ENCODE assay signal across 8 cellular contexts in the genomic region with DNA sequence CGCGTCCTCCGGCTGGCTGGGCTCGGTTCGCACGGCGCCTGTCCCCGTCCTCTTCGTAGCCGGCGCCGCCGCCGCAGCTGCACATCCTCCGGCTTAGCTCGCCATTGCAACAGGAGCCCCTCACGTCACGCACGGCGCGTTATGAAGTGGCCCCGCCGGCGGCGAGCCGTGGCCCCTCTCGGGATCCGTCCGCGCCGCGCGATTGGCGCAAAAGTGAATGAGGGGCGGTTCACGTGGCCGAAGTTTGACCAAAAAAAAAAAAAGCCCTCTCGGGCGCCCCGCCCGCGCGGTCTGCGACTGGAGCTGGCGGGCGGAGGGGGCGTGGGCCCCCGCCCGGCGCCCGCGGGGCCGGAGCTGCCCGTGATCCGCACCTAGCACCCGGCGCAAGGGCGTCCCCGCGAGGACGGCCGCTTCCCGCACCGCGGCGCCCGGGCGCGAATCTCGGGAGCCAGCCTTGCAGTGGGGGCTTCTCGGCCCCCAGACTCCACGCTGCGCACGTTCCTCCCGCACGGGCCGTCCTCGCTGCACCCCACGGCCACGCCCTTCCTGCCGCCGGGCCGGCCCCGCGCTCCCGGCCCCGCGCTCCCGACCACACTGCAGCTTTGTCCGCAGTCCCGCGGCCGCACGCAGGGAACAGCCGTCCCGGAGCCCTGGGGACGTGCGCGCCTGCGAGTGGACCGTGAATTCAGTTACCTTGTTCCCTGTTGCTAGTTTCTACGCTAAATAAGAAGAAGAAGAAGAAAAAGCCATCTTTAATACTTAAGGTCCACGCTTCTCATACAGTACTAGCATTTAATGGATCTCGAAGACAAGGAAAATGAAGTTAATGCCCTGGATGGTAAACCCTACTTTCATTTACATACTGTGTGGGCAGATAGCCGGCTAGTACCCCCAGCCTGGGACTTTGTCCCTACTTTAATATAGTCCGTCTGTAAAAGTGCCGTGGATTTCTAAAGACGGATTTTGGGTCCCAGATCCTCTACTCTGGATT. TPM values are rescaled to one million over a fixed set of nuclear protein-coding genes. Genes with fewer than 3 reads are reported as not detected.
DNase-seq lines count a peak whose midpoint lies in the region; ATAC-seq and TF ChIP-seq lines count a peak whose summit lies in the region.

A gene with protein sequence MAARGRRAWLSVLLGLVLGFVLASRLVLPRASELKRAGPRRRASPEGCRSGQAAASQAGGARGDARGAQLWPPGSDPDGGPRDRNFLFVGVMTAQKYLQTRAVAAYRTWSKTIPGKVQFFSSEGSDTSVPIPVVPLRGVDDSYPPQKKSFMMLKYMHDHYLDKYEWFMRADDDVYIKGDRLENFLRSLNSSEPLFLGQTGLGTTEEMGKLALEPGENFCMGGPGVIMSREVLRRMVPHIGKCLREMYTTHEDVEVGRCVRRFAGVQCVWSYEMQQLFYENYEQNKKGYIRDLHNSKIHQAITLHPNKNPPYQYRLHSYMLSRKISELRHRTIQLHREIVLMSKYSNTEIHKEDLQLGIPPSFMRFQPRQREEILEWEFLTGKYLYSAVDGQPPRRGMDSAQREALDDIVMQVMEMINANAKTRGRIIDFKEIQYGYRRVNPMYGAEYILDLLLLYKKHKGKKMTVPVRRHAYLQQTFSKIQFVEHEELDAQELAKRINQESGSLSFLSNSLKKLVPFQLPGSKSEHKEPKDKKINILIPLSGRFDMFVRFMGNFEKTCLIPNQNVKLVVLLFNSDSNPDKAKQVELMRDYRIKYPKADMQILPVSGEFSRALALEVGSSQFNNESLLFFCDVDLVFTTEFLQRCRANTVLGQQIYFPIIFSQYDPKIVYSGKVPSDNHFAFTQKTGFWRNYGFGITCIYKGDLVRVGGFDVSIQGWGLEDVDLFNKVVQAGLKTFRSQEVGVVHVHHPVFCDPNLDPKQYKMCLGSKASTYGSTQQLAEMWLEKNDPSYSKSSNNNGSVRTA (minus strand): TSS at position 219 of the 991 bp plus-strand sequence. CDS start 592 bp downstream, outside the sequence.

- H3K79me2 ChIP-seq in SU-DHL-6 (ENCODE audit: insufficient read depth, low read length) (peaks cover 24% of the 10 kb centered on the region), parathyroid adenoma (peaks cover 19% of the 10 kb centered on the region)

- peaks cover 54% of the 10 kb centered on the region for H3K4me1 Mint-ChIP-seq in activated naive CD8-positive, alpha-beta T cell treated with anti-CD3 and anti-CD28 coated beads, Interleukin-2, amount 10 ng/mL, durations not matched to agents 7 days and 5 days

- no peaks in the 10 kb centered on the region for H3K9me2 ChIP-seq in SU-DHL-6 (replicated peaks; ENCODE audit: insufficient read depth, low read length)

- H3K27ac ChIP-seq in SU-DHL-6 (ENCODE audit: low read depth, low read length) (no peak within 1 kb of the TSS; the same call in 1 of the 2 replicates), parathyroid adenoma (peak within 1 kb of the TSS; percentile 56), tibial artery (peak within 1 kb of the TSS; percentile 80 to 82)

- 0 out of 2 replicates have a peak, but pooled peaks cover 4% of the 10 kb centered on the region for H4K20me1 ChIP-seq in SU-DHL-6 (ENCODE audit: low read depth, low read length)

- H3K9me3 ChIP-seq in HAP-1 = no peaks in the 10 kb centered on the region
- no peaks in the 10 kb centered on the region for H3K9me3 ChIP-seq in MG63
- no peaks in the 10 kb centered on the region for H3K9me3 ChIP-seq in SU-DHL-6 (ENCODE audit: insufficient read depth, low read length)
- H3K9me3 ChIP-seq in parathyroid adenoma (ENCODE audit: control insufficient read depth, low read length) = no peaks in the 10 kb centered on the region
- no peaks in the 10 kb centered on the region for H3K9me3 ChIP-seq in tibial artery

- H3F3A ChIP-seq in SU-DHL-6 (ENCODE audit: insufficient read depth) = peaks cover 11% of the 10 kb centered on the region

- H3K27ac Mint-ChIP-seq in activated naive CD8-positive, alpha-beta T cell treated with anti-CD3 and anti-CD28 coated beads, Interleukin-2, amount 10 ng/mL, durations not matched to agents 7 days and 5 days = peak within 1 kb of the TSS; percentile 96

- POLR2A ChIA-PET in activated naive CD8-positive, alpha-beta T cell treated with anti-CD3 and anti-CD28 coated beads, Interleukin-2, amount 10 ng/mL, durations not matched to agents 7 days and 5 days (lab: Charles Lee) = interaction anchor here (0.6 to 2.4 kb wide), 25 partner anchors 10 to 910 kb away, joined by 3 to 22 read pairs (median 5); a partner anchor contains a TSS

- H3K36me3 ChIP-seq in HAP-1 (replicated peaks) (peaks cover 8% of the 10 kb centered on the region), MG63 (peaks cover 33% of the 10 kb centered on the region), SU-DHL-6 (ENCODE audit: low read length) (no peaks in the 10 kb centered on the region), parathyroid adenoma (ENCODE audit: control insufficient read depth, insufficient read depth, low read length) (no peaks in the 10 kb centered on the region), tibial artery (no peaks in the 10 kb centered on the region)

- H3K4me3 ChIP-seq in GM08714 (ENCODE audit: low read length) = peak within 1 kb of the TSS; percentile 98
- H3K4me3 ChIP-seq in HAP-1 = peak within 1 kb of the TSS; percentile 62
- H3K4me3 ChIP-seq in MG63 = peak within 1 kb of the TSS; percentile 75
- H3K4me3 ChIP-seq in SU-DHL-6 (ENCODE audit: insufficient read depth, low read length, poor library complexity, severe bottlenecking) = peak within 1 kb of the TSS; percentile 77
- H3K4me3 ChIP-seq in parathyroid adenoma (ENCODE audit: low read depth, low read length) = peak within 1 kb of the TSS; percentile 66
- peak within 1 kb of the TSS; percentile 79 to 89 for H3K4me3 ChIP-seq in tibial artery

- no peaks in the 10 kb centered on the region for H3K9me3 Mint-ChIP-seq in activated naive CD8-positive, alpha-beta T cell treated with anti-CD3 and anti-CD28 coated beads, Interleukin-2, amount 10 ng/mL, durations not matched to agents 7 days and 5 days

- no peaks in the 10 kb centered on the region for H3K27me3 Mint-ChIP-seq in activated naive CD8-positive, alpha-beta T cell treated with anti-CD3 and anti-CD28 coated beads, Interleukin-2, amount 10 ng/mL, durations not matched to agents 7 days and 5 days

- peak within 1 kb of the TSS; percentile 64 for H3K9ac ChIP-seq in SU-DHL-6 (ENCODE audit: low read length)
- no peak within 1 kb of the TSS for H3K9ac ChIP-seq in parathyroid adenoma

- H3K27me3 ChIP-seq in HAP-1 (ENCODE audit: low read depth) (0 out of 2 replicates have a peak, but pooled peaks cover 3% of the 10 kb centered on the region), MG63 (no peaks in the 10 kb centered on the region), SU-DHL-6 (ENCODE audit: low read length) (no peaks in the 10 kb centered on the region), parathyroid adenoma (ENCODE audit: control insufficient read depth, insufficient read depth, low read length) (no peaks in the 10 kb centered on the region), tibial artery (no peaks in the 10 kb centered on the region)

- H3K4me3 Mint-ChIP-seq in activated naive CD8-positive, alpha-beta T cell treated with anti-CD3 and anti-CD28 coated beads, Interleukin-2, amount 10 ng/mL, durations not matched to agents 7 days and 5 days = peak within 1 kb of the TSS; percentile 98

- H3K4me1 ChIP-seq in HAP-1 (peaks cover 7% of the 10 kb centered on the region), parathyroid adenoma (peaks cover 4% of the 10 kb centered on the region), tibial artery (peaks cover 0 to 45% (median 17%) of the 10 kb centered on the region in 4 donors)

- peak; percentile 83 for ATAC-seq in activated naive CD8-positive, alpha-beta T cell treated with anti-CD3 and anti-CD28 coated beads, Interleukin-2, amount 10 ng/mL, durations not matched to agents 7 days and 5 days (ENCODE audit: low read depth)
- ATAC-seq in Right ventricle myocardium inferior = peak; percentile 86

- in situ Hi-C loops in HAP-1 (cut with MboI; ENCODE audit: low sequenced_read_pairs) = loop anchor here (25.0 kb wide), 1 partner anchor 340 kb away; a partner anchor contains a TSS

- peak within 1 kb of the TSS; percentile 76 for H3K4me2 ChIP-seq in SU-DHL-6 (ENCODE audit: low read depth, low read length, poor library complexity, severe bottlenecking)
- peak within 1 kb of the TSS; percentile 72 for H3K4me2 ChIP-seq in parathyroid adenoma (ENCODE audit: low read length)

- TF ChIP-seq CTCF in SU-DHL-6 (IDR thresholded peaks at IDR 0.05; ENCODE audit: insufficient read depth, low read length, poor library complexity, severe bottlenecking) (no peak), parathyroid adenoma (IDR thresholded peaks at IDR 0.05) (no peak), tibial artery (IDR thresholded peaks at IDR 0.05) (peak; percentile 8 to 10)

- peaks cover 21% of the 10 kb centered on the region for H3K36me3 Mint-ChIP-seq in activated naive CD8-positive, alpha-beta T cell treated with anti-CD3 and anti-CD28 coated beads, Interleukin-2, amount 10 ng/mL, durations not matched to agents 7 days and 5 days

- intact Hi-C loops in Right ventricle myocardium inferior (cut with DNase I) (loop anchor here (1.0 to 2.0 kb wide), 2 partner anchors 63 to 131 kb away; no protein-coding TSS in a partner anchor), tibial artery (cut with DNase I; ENCODE audit: low total_unique reads) (loop anchor here (2.0 to 10.0 kb wide), 2 partner anchors 51 to 127 kb away; no protein-coding TSS in a partner anchor)

- DNase-seq in HAP-1 (ENCODE audit: low spot score in 2 of 2) = peak; percentile 74 to 87
- DNase-seq in MG63 = peak; percentile 94
- DNase-seq in activated naive CD8-positive, alpha-beta T cell treated with anti-CD3 and anti-CD28 coated beads, Interleukin-2, amount 10 ng/mL, durations not matched to agents 7 days and 5 days = peak; percentile 95
- DNase-seq in Right ventricle myocardium inferior (ENCODE audit: missing footprints) = peak; percentile 97
- peak; percentile 92 to 96 for DNase-seq in tibial artery

- H2AFZ ChIP-seq in SU-DHL-6 (ENCODE audit: low read depth, low read length, severe bottlenecking) (peak within 1 kb of the TSS; percentile 84), parathyroid adenoma (peak within 1 kb of the TSS; percentile 76)

RNA-seq across cellular contexts. Expression of the gene that starts here (rescaled TPM):
- 9.5 and 11.0 TPM in 2 replicates for total RNA-seq in MG63 (2014; rRNA removed; shearing (Covaris generic); ENCODE audit: low replicate concordance)
- 10 to 100 TPM; 37.0 to 37.8 TPM for total RNA-seq in activated naive CD8-positive, alpha-beta T cell treated with anti-CD3 and anti-CD28 coated beads, Interleukin-2, amount 10 ng/mL, durations not matched to agents 7 days and 5 days
- total RNA-seq in Right ventricle myocardium inferior = 13.3 TPM

Comparison
In these comparisons a context has a peak if more than half of its experiments do, and no peak if none do; other contexts are left out.
1. CTCF ChIP-seq: peak in tibial artery (2 of 2); none in SU-DHL-6 (single experiment) and parathyroid adenoma (single experiment).
2. Peak in every context shown above with its lines, with median percentiles within 50 percentile points of each other: H3K4me3 ChIP-seq and DNase-seq.